ENCODE assay signal across 25 cellular contexts in genomic region chr1:213568929-213569815, GRCh38.
DNase-seq lines count a peak whose midpoint lies in the region; FAIRE-seq and TF ChIP-seq lines count a peak whose summit lies in the region.
"Had no signal": no experiment of that assay in that cellular context is flagged by ENCODE, and none has a peak within 500 bp of the region (broad histone marks: within the 10 kb centered on the region; RNA-seq: fewer than 3 reads in every experiment).

No MANE protein-coding gene starts in this region.

- DNase-seq in Caco-2 (peak in 1 of 2 experiments; percentile 20), NCI-H1417 (lab: John Stamatoyannopoulos, UW) (peak in 2 of 3 experiments; percentile 65 to 94), NCI-H748 (lab: John Stamatoyannopoulos, UW; ENCODE audit: unreplicated experiment) (peak; percentile 94), hepatocyte (ENCODE audit: low spot score) (no peak), SKM-1 (lab: John Stamatoyannopoulos, UW; ENCODE audit: unreplicated experiment) (no peak), A172 (ENCODE audit: low spot score) (no peak), GM19239 (ENCODE audit: insufficient read length, low spot score) (no peak)
- DNase-seq in stimulated activated naive CD4-positive, alpha-beta T cell (lab: John Stamatoyannopoulos, UW), result no peak
- DNase-seq: cerebellar nuclear complex; DMS79; effector CD4-positive, alpha-beta T cell; esophagus squamous epithelium; GM23248; IMR-90; naive thymus-derived CD8-positive, alpha-beta T cell; NCI-H446 treated with DMSO at 0.1 percent for 48 hours; pancreas; Right ventricle myocardium superior had no signal

- no peaks in the 10 kb centered on the region for H3K9me2 ChIP-seq in hepatocyte (replicated peaks; ENCODE audit: insufficient read depth)

- CTCF ChIA-PET in Caco-2 (lab: Charles Lee), result no interaction called here

- peak overlapping the region; percentile 66 for H3K27ac ChIP-seq in hepatocyte
- H3K27ac ChIP-seq: C4-2B, esophagus squamous epithelium, GM23248 had no signal

- H2AFZ ChIP-seq in hepatocyte, result no peak overlapping the region
- H2AFZ ChIP-seq: GM23248 had no signal

- no peak for FAIRE-seq in GM19239 (lab: Jason Lieb, UNC)
- FAIRE-seq: astrocyte, GM12878, pancreas, TTC549 had no signal

- peaks cover 9% of the 10 kb centered on the region for H3K36me3 Mint-ChIP-seq in Caco-2 (ENCODE audit: insufficient read depth, unreplicated experiment)
- H3K36me3 Mint-ChIP-seq: activated naive CD8-positive, alpha-beta T cell; stimulated activated effector memory CD8-positive, alpha-beta T cell treated with anti-CD3 and anti-CD28 coated beads, Interleukin-12 subunit alpha, Interleukin-12 subunit beta, amount 100 ng/mL, for 72 hours had no signal

- H4K20me1 ChIP-seq in hepatocyte (ENCODE audit: insufficient read depth, poor library complexity, severe bottlenecking), result no peaks in the 10 kb centered on the region

- intact Hi-C loops in Caco-2 (cut with micrococcal nuclease; ENCODE audit: unreplicated experiment), result loop anchor here (1.0 to 2.0 kb wide), 2 partner anchors 197 to 414 kb away; no protein-coding TSS in a partner anchor

- no peak for TF ChIP-seq CTCF in Caco-2 (IDR thresholded peaks at IDR 0.05; ENCODE audit: insufficient read depth in 1 of 2, low read depth in 1 of 2, low read length in 1 of 2, severe bottlenecking in 1 of 2, unreplicated experiment in 1 of 2)
- TF ChIP-seq CTCF in hepatocyte (IDR thresholded peaks at IDR 0.05; ENCODE audit: poor library complexity), result no peak

- WGBS in hepatocyte (ENCODE audit: low lambda C conversion rate, missing lambda C conversion rate), result 80% methylated on average over 4 of the region's 4 CpGs

- peak overlapping the region; percentile 85 for H3K27ac Mint-ChIP-seq in Caco-2 (ENCODE audit: unreplicated experiment)
- H3K27ac Mint-ChIP-seq: activated naive CD8-positive, alpha-beta T cell; activated T-helper 1 cell treated with anti-CD3 and anti-CD28 coated beads, Interleukin-12 subunit alpha, Interleukin-12 subunit beta, Interleukin-2, Interleukin-4 antibody, amounts not matched to agents 30 ng/mL and 10 ng/mL and 1 ng/mL, durations not matched to agents 14 hours and 24 hours and 36 hours; naive thymus-derived CD8-positive, alpha-beta T cell; stimulated activated effector memory CD8-positive, alpha-beta T cell treated with anti-CD3 and anti-CD28 coated beads, Interleukin-12 subunit alpha, Interleukin-12 subunit beta, amount 100 ng/mL, for 72 hours had no signal

- H3K4me1 ChIP-seq in Caco-2 (peaks cover 54% of the 10 kb centered on the region), hepatocyte (ENCODE audit: insufficient read depth) (peaks cover 15% of the 10 kb centered on the region)
- H3K4me1 ChIP-seq: esophagus squamous epithelium had no signal

- H3K36me3 ChIP-seq in Caco-2 (ENCODE audit: control insufficient read depth, insufficient read depth, low read length) (no peaks in the 10 kb centered on the region), hepatocyte (replicated peaks; ENCODE audit: insufficient read depth, low read depth) (no peaks in the 10 kb centered on the region)
- H3K36me3 ChIP-seq: esophagus squamous epithelium, pancreas had no signal

- no peak overlapping the region for H3K4me2 ChIP-seq in hepatocyte

- peaks cover 57% of the 10 kb centered on the region for H3K4me1 Mint-ChIP-seq in Caco-2 (ENCODE audit: low read depth, unreplicated experiment)
- H3K4me1 Mint-ChIP-seq: naive thymus-derived CD8-positive, alpha-beta T cell; stimulated activated effector memory CD8-positive, alpha-beta T cell treated with anti-CD3 and anti-CD28 coated beads, Interleukin-12 subunit alpha, Interleukin-12 subunit beta, amount 100 ng/mL, for 72 hours had no signal

- H3K9me3 Mint-ChIP-seq in Caco-2 (ENCODE audit: unreplicated experiment), result peaks cover 28% of the 10 kb centered on the region

- POLR2A ChIA-PET in Caco-2 (lab: Charles Lee), result no interaction called here

- no peaks in the 10 kb centered on the region for H3K79me2 ChIP-seq in hepatocyte

- no peaks in the 10 kb centered on the region for H3K27me3 ChIP-seq in Caco-2 (replicated peaks; ENCODE audit: control insufficient read depth, insufficient read depth, low read length)
- no peaks in the 10 kb centered on the region for H3K27me3 ChIP-seq in hepatocyte
- H3K27me3 ChIP-seq: esophagus squamous epithelium, pancreas had no signal

- H3K4me3 Mint-ChIP-seq in Caco-2 (ENCODE audit: unreplicated experiment), result peak overlapping the region; percentile 6
- H3K4me3 Mint-ChIP-seq: activated naive CD8-positive, alpha-beta T cell; activated T-helper 1 cell treated with anti-CD3 and anti-CD28 coated beads, Interleukin-12 subunit alpha, Interleukin-12 subunit beta, Interleukin-2, Interleukin-4 antibody, amounts not matched to agents 30 ng/mL and 10 ng/mL and 1 ng/mL, durations not matched to agents 14 hours and 24 hours and 36 hours; naive thymus-derived CD8-positive, alpha-beta T cell; stimulated activated effector memory CD8-positive, alpha-beta T cell treated with anti-CD3 and anti-CD28 coated beads, Interleukin-12 subunit alpha, Interleukin-12 subunit beta, amount 100 ng/mL, for 72 hours had no signal

- H3K4me3 ChIP-seq in Caco-2 (ENCODE audit: low read depth, low read length) (no peak overlapping the region), hepatocyte (no peak overlapping the region)
- H3K4me3 ChIP-seq: esophagus squamous epithelium, GM12878, GM23248, pancreas had no signal

- peaks cover 2% of the 10 kb centered on the region for H3K9me3 ChIP-seq in Caco-2
- H3K9me3 ChIP-seq in hepatocyte (ENCODE audit: low read depth), result peaks cover 8% of the 10 kb centered on the region
- H3K9me3 ChIP-seq: esophagus squamous epithelium, pancreas had no signal

- BruUV-seq in Caco-2 (replicated peaks; lab: Mats Ljungman, UMichigan), result no TSS peak

- H3K27me3 Mint-ChIP-seq in Caco-2 (ENCODE audit: insufficient read depth, unreplicated experiment), result no peaks in the 10 kb centered on the region

Comparison
In these comparisons a context has a peak if more than half of its experiments do, and no peak if none do; other contexts are left out.
1. DNase-seq: peak in NCI-H1417 (2 of 3) and NCI-H748 (single experiment); none in hepatocyte (single experiment), SKM-1 (single experiment), stimulated activated naive CD4-positive, alpha-beta T cell (0 of 6), A172 (single experiment) and GM19239 (single experiment).